In genomic region chr2:20617892-20618467, GRCh38 we compare ENCODE assay signal across 1 cellular context.
A peak's percentile ranks its signal among the peaks of the same experiment; 100 is the strongest.
TF ChIP-seq lines count a peak whose summit lies in the region.

No MANE protein-coding gene starts in this region.

TF ChIP-seq in HepG2, 621 proteins besides CTCF, POLR2A, EP300 and RAD21 (continued from another document and continues in another):
- TF ChIP-seq ZXDC (CRISPR knock-in tag; IDR thresholded peaks at IDR 0.05), result 0 out of 2 replicates have a peak, but pooled peaks have one; percentile 57
- TF ChIP-seq ZMAT3 (CRISPR knock-in tag; conservative IDR thresholded peaks at IDR 0.05), result 0 out of 2 replicates have a peak, but pooled peaks have one; percentile 55
- TF ChIP-seq TOPORS (CRISPR knock-in tag; IDR thresholded peaks at IDR 0.05), result no peak
- peak; percentile 43; the same call in 1 of the 2 replicates for TF ChIP-seq IRF2 (CRISPR knock-in tag; IDR thresholded peaks at IDR 0.05)
- TF ChIP-seq ZNF512B (CRISPR knock-in tag; IDR thresholded peaks at IDR 0.05; ENCODE audit: borderline replicate concordance), result 0 out of 2 replicates have a peak, but pooled peaks have one; percentile 61
- TF ChIP-seq ZMYM3 (CRISPR knock-in tag; IDR thresholded peaks at IDR 0.05), result peak; percentile 55; the same call in 1 of the 2 replicates
- TF ChIP-seq ZNF333 (CRISPR knock-in tag; IDR thresholded peaks at IDR 0.05; ENCODE audit: borderline replicate concordance), result 0 out of 2 replicates have a peak, but pooled peaks have one; percentile 56
- no peak for TF ChIP-seq ADNP (CRISPR knock-in tag; IDR thresholded peaks at IDR 0.05)
- TF ChIP-seq ZNF691 (CRISPR knock-in tag; IDR thresholded peaks at IDR 0.05; ENCODE audit: borderline replicate concordance, low read depth), result peak; percentile 41; the same call in 1 of the 2 replicates
- TF ChIP-seq ZNF563 (CRISPR knock-in tag; IDR thresholded peaks at IDR 0.05), result peak; percentile 56; the same call in 1 of the 2 replicates
- TF ChIP-seq LCORL (IDR thresholded peaks at IDR 0.05), result no peak
- TF ChIP-seq LCORL (CRISPR knock-in tag; IDR thresholded peaks at IDR 0.05), result peak; percentile 73; the same call in 1 of the 2 replicates
- TF ChIP-seq GABPB1 (CRISPR knock-in tag; IDR thresholded peaks at IDR 0.05), result peak; percentile 58
- TF ChIP-seq ATF7-NPFF (CRISPR knock-in tag; IDR thresholded peaks at IDR 0.05; ENCODE audit: low read depth), result 0 out of 2 replicates have a peak, but pooled peaks have one; percentile 53
- 0 out of 2 replicates have a peak, but pooled peaks have one; percentile 49 for TF ChIP-seq ATF2 (CRISPR knock-in tag; IDR thresholded peaks at IDR 0.05)
- TF ChIP-seq STAT6 (CRISPR knock-in tag; IDR thresholded peaks at IDR 0.05; ENCODE audit: borderline replicate concordance), result no peak
- peak; percentile 67 for TF ChIP-seq SKI (IDR thresholded peaks at IDR 0.05; ENCODE audit: partially characterized antibody)
- peak; percentile 10; the same call in 1 of the 2 replicates for TF ChIP-seq NR2F2 (IDR thresholded peaks at IDR 0.05; ENCODE audit: borderline replicate concordance, low read depth)
- TF ChIP-seq MXD4 (CRISPR knock-in tag; IDR thresholded peaks at IDR 0.05), result no peak
- TF ChIP-seq TBL1XR1 (IDR thresholded peaks at IDR 0.05; ENCODE audit: borderline replicate concordance, low read length, partially characterized antibody), result peak; percentile 72
- no peak for TF ChIP-seq ZNF260 (CRISPR knock-in tag; IDR thresholded peaks at IDR 0.05; ENCODE audit: borderline replicate concordance, low read depth)
- TF ChIP-seq ZSCAN25 (CRISPR knock-in tag; IDR thresholded peaks at IDR 0.05), result no peak
- TF ChIP-seq ERF (CRISPR knock-in tag; IDR thresholded peaks at IDR 0.05), result peak; percentile 73; the same call in 1 of the 2 replicates
- peak; percentile 52; the same call in 1 of the 2 replicates for TF ChIP-seq MAX (IDR thresholded peaks at IDR 0.05)
- no peak for TF ChIP-seq HDAC6 (IDR thresholded peaks at IDR 0.05; ENCODE audit: low read depth, low read length)
- 0 out of 2 replicates have a peak, but pooled peaks have one; percentile 47 for TF ChIP-seq PHF21A (CRISPR knock-in tag; IDR thresholded peaks at IDR 0.05)
- TF ChIP-seq STAG1 (CRISPR knock-in tag; IDR thresholded peaks at IDR 0.05), result peak; percentile 49
- peak; percentile 99 for TF ChIP-seq ZBED4 (CRISPR knock-in tag; IDR thresholded peaks at IDR 0.05; ENCODE audit: borderline replicate concordance)
- TF ChIP-seq PTBP1 (IDR thresholded peaks at IDR 0.05; ENCODE audit: low read depth, low read length, poor library complexity, severe bottlenecking), result peak; percentile 60
- peak; percentile 55 for TF ChIP-seq ZKSCAN1 (IDR thresholded peaks at IDR 0.05; ENCODE audit: low read length)
- no peak for TF ChIP-seq SRSF4 (IDR thresholded peaks at IDR 0.05; ENCODE audit: low read depth, low read length, poor library complexity, severe bottlenecking)
- peak; percentile 22; the same call in 1 of the 2 replicates for TF ChIP-seq SAFB2 (CRISPR knock-in tag; IDR thresholded peaks at IDR 0.05; ENCODE audit: borderline replicate concordance, low read depth)
- TF ChIP-seq HNRNPH1 (optimal IDR thresholded peaks at IDR 0.05; ENCODE audit: low read depth, low read length), result no peak
- 0 out of 2 replicates have a peak, but pooled peaks have one; percentile 7 for TF ChIP-seq ZSCAN30 (CRISPR knock-in tag; IDR thresholded peaks at IDR 0.05)
